In genomic region chr15:68053997-68054657, GRCh38 we compare ENCODE assay signal across 8 cellular contexts. TPM values are rescaled to one million over a fixed set of nuclear protein-coding genes. Genes with fewer than 3 reads are reported as not detected.
A peak's percentile ranks its signal among the peaks of the same experiment; 100 is the strongest.
DNase-seq lines count a peak whose midpoint lies in the region; ATAC-seq and TF ChIP-seq lines count a peak whose summit lies in the region.

PIAS1 (plus strand) TSS chr15:68054315; CDS start chr15:68054327, 12 bp downstream.

- peak within 1 kb of the TSS; percentile 84 to 98 (median 98) for H3K27ac Mint-ChIP-seq in CD4-positive, CD25-positive, alpha-beta regulatory T cell
- peak within 1 kb of the TSS; percentile 92 for H3K27ac Mint-ChIP-seq in activated CD4-positive, alpha-beta memory T cell treated with anti-CD3 and anti-CD28 coated beads for 36 hours

- WGBS in right lobe of liver (ENCODE audit: insufficient coverage, low coverage, low lambda C conversion rate, missing lambda C conversion rate): 0% methylated on average over 18 of the region's 64 CpGs

- H3K4me3 Mint-ChIP-seq in CD4-positive, CD25-positive, alpha-beta regulatory T cell: peak within 1 kb of the TSS; percentile 92 to 99 (median 98)
- H3K4me3 Mint-ChIP-seq in activated CD4-positive, alpha-beta memory T cell treated with anti-CD3 and anti-CD28 coated beads for 36 hours: peak within 1 kb of the TSS; percentile 98

- peak; percentile 94 to 95 for ATAC-seq in CD4-positive, CD25-positive, alpha-beta regulatory T cell (ENCODE audit: low read depth in 2 of 2)
- ATAC-seq in GM19452 (IDR thresholded peaks at IDR 0.05; ENCODE audit: unreplicated experiment): peak; percentile 82
- peak; percentile 95 to 99 (median 97) for ATAC-seq in right lobe of liver

- H3K27me3 Mint-ChIP-seq in CD4-positive, CD25-positive, alpha-beta regulatory T cell: peaks cover 12% of the 10 kb centered on the region
- H3K27me3 Mint-ChIP-seq in activated CD4-positive, alpha-beta memory T cell treated with anti-CD3 and anti-CD28 coated beads for 36 hours: peaks cover 7% of the 10 kb centered on the region

- no peaks in the 10 kb centered on the region for H3K9me3 Mint-ChIP-seq in CD4-positive, CD25-positive, alpha-beta regulatory T cell
- no peaks in the 10 kb centered on the region for H3K9me3 Mint-ChIP-seq in activated CD4-positive, alpha-beta memory T cell treated with anti-CD3 and anti-CD28 coated beads for 36 hours

- no peaks in the 10 kb centered on the region for H3K27me3 ChIP-seq in CD4-positive, CD25-positive, alpha-beta regulatory T cell (ENCODE audit: control insufficient read depth, insufficient read depth, low read length)
- H3K27me3 ChIP-seq in dorsolateral prefrontal cortex: no peaks in the 10 kb centered on the region
- H3K27me3 ChIP-seq in right lobe of liver: no peaks in the 10 kb centered on the region

- H3K36me3 Mint-ChIP-seq in CD4-positive, CD25-positive, alpha-beta regulatory T cell: no peaks in the 10 kb centered on the region
- H3K36me3 Mint-ChIP-seq in activated CD4-positive, alpha-beta memory T cell treated with anti-CD3 and anti-CD28 coated beads for 36 hours: peaks cover 4% of the 10 kb centered on the region

- no peaks in the 10 kb centered on the region for H3K9me3 ChIP-seq in CD4-positive, CD25-positive, alpha-beta regulatory T cell (ENCODE audit: control insufficient read depth in 2 of 2, low read length in 2 of 2)
- no peaks in the 10 kb centered on the region for H3K9me3 ChIP-seq in right lobe of liver

- peak; percentile 87 for TF ChIP-seq POLR2A in right lobe of liver (IDR thresholded peaks at IDR 0.05)

- H3K4me1 ChIP-seq in CD4-positive, CD25-positive, alpha-beta regulatory T cell (ENCODE audit: control insufficient read depth, insufficient read depth, low read length, poor library complexity, severe bottlenecking): peaks cover 44% of the 10 kb centered on the region
- peaks cover 0 to 18% (median 8%) of the 10 kb centered on the region in 4 donors for H3K4me1 ChIP-seq in right lobe of liver

- H3K4me1 Mint-ChIP-seq in CD4-positive, CD25-positive, alpha-beta regulatory T cell: peaks cover 21 to 47% (median 33%) of the 10 kb centered on the region in 4 donors
- H3K4me1 Mint-ChIP-seq in activated CD4-positive, alpha-beta memory T cell treated with anti-CD3 and anti-CD28 coated beads for 36 hours (ENCODE audit: low read depth): peaks cover 50% of the 10 kb centered on the region

- peak; percentile 90 to 96 (median 93) for DNase-seq in CD4-positive, CD25-positive, alpha-beta regulatory T cell
- DNase-seq in HK-2 (ENCODE audit: unreplicated experiment): peak; percentile 91
- peak; percentile 86 for DNase-seq in NCI-H82 treated with DMSO at 0.1 percent for 48 hours (lab: John Stamatoyannopoulos, UW; ENCODE audit: unreplicated experiment)
- DNase-seq in activated CD4-positive, alpha-beta memory T cell treated with anti-CD3 and anti-CD28 coated beads for 36 hours: peak; percentile 96
- peak; percentile 88 to 96 (median 94) for DNase-seq in dorsolateral prefrontal cortex
- DNase-seq in right lobe of liver: peak; percentile 97 to 99 (median 98)
- peak; percentile 94 for DNase-seq in stimulated activated CD4-positive, alpha-beta T cell treated with anti-CD3 and anti-CD28 coated beads, Interleukin-4, amount 100 ng/mL, for 24 hours

- POLR2A ChIA-PET in activated CD4-positive, alpha-beta memory T cell treated with anti-CD3 and anti-CD28 coated beads for 36 hours (lab: Charles Lee): interaction anchor here (0.8 to 1.8 kb wide), 7 partner anchors 27 to 223 kb away, joined by 3 to 13 read pairs (median 4); partner anchors contain the start of genes CLN6 and FEM1B

- peak within 1 kb of the TSS; percentile 95 for H3K4me3 ChIP-seq in CD4-positive, CD25-positive, alpha-beta regulatory T cell (ENCODE audit: low read depth, low read length)
- peak within 1 kb of the TSS; percentile 75 to 99 (median 90) for H3K4me3 ChIP-seq in dorsolateral prefrontal cortex
- H3K4me3 ChIP-seq in right lobe of liver: peak within 1 kb of the TSS; percentile 79 to 87 (median 82)

- TF ChIP-seq CTCF in dorsolateral prefrontal cortex (IDR thresholded peaks at IDR 0.05 in 54 of 56, conservative IDR thresholded peaks at IDR 0.05 in 2 of 56; ENCODE audit: low read depth in 1 of 56, partially characterized antibody in 56 of 56) (peak in 39 of 56 donors; percentile 6 to 61 (median 34)), right lobe of liver (IDR thresholded peaks at IDR 0.05) (no peak)

- peak within 1 kb of the TSS; percentile 90 for H3K27ac ChIP-seq in CD4-positive, CD25-positive, alpha-beta regulatory T cell (ENCODE audit: insufficient read depth, low read length, poor library complexity, severe bottlenecking)
- H3K27ac ChIP-seq in dorsolateral prefrontal cortex (peak within 1 kb of the TSS; percentile 12 to 96 (median 88)), right lobe of liver (peak within 1 kb of the TSS; percentile 85 to 91 (median 89))

- CTCF ChIA-PET in activated CD4-positive, alpha-beta memory T cell treated with anti-CD3 and anti-CD28 coated beads for 36 hours (lab: Charles Lee): interaction anchor here (1.5 to 2.0 kb wide), 2 partner anchors 100 to 191 kb away, joined by 4 to 7 read pairs; no protein-coding TSS in a partner anchor

- H3K36me3 ChIP-seq in CD4-positive, CD25-positive, alpha-beta regulatory T cell (ENCODE audit: control insufficient read depth, insufficient read depth, low read length): no peaks in the 10 kb centered on the region
- no peaks in the 10 kb centered on the region for H3K36me3 ChIP-seq in right lobe of liver

- intact Hi-C loops in activated CD4-positive, alpha-beta memory T cell treated with anti-CD3 and anti-CD28 coated beads for 36 hours (cut with micrococcal nuclease): loop anchor here (1.0 to 10.0 kb wide), 4 partner anchors 175 to 529 kb away; partner anchors contain the start of genes C15orf61, CLN6, FEM1B and RNU6-1
- intact Hi-C loops in dorsolateral prefrontal cortex (cut with DNase I) (loop anchor here (5.0 to 10.0 kb wide), 3 partner anchors 101 to 192 kb away; partner anchors contain the start of gene CALML4 (in 1 of the 2)), right lobe of liver (cut with DNase I) (no loop called here)

RNA-seq across cellular contexts. Expression of gene PIAS1, which starts in this region (rescaled TPM):
- 102 TPM for total RNA-seq in CD4-positive, CD25-positive, alpha-beta regulatory T cell
- 100 to 1,000 TPM; 120 to 156 (median 138) TPM for polyA plus RNA-seq in CD4-positive, CD25-positive, alpha-beta regulatory T cell
- 10 to 100 TPM; 29.4 to 30.9 TPM for total RNA-seq in activated CD4-positive, alpha-beta memory T cell treated with anti-CD3 and anti-CD28 coated beads for 36 hours
- total RNA-seq in dorsolateral prefrontal cortex (10 to 100 TPM; 40.9 to 75.2 (median 58.5) TPM), right lobe of liver (10 to 100 TPM in 5 of 6 experiments, 1 to 10 TPM in 1; 8.1 to 17.3 (median 13.1) TPM)

Comparison
In these comparisons a context has a peak if more than half of its experiments do, and no peak if none do; other contexts are left out.
1. Peak in every context shown above with its lines: DNase-seq, ATAC-seq, H3K4me3 ChIP-seq and H3K27ac ChIP-seq.
2. CTCF ChIP-seq: peak in dorsolateral prefrontal cortex (39 of 56); none in right lobe of liver (0 of 4).
3. intact Hi-C loops: an anchor here in activated CD4-positive, alpha-beta memory T cell treated with anti-CD3 and anti-CD28 coated beads for 36 hours (1.0 to 10.0 kb wide) and dorsolateral prefrontal cortex (5.0 to 10.0 kb wide); none called in right lobe of liver.